Comparison of ENCODE assay signal across 1 cellular context in genomic region chr5:62068554-62068953, GRCh38.
TF ChIP-seq lines count a peak whose summit lies in the region.

No MANE protein-coding gene starts in this region.

TF ChIP-seq in WTC11, 78 proteins besides CTCF, POLR2A, EP300 and RAD21 (continued from another document):
- TF ChIP-seq E2F1 (CRISPR knock-in tag; IDR thresholded peaks at IDR 0.05) (no peak), CBFB (CRISPR knock-in tag; IDR thresholded peaks at IDR 0.05; ENCODE audit: low read depth) (no peak), ZNF138 (CRISPR knock-in tag; conservative IDR thresholded peaks at IDR 0.05) (no peak)
